Comparison of ENCODE assay signal across 22 cellular contexts in the genomic region with DNA sequence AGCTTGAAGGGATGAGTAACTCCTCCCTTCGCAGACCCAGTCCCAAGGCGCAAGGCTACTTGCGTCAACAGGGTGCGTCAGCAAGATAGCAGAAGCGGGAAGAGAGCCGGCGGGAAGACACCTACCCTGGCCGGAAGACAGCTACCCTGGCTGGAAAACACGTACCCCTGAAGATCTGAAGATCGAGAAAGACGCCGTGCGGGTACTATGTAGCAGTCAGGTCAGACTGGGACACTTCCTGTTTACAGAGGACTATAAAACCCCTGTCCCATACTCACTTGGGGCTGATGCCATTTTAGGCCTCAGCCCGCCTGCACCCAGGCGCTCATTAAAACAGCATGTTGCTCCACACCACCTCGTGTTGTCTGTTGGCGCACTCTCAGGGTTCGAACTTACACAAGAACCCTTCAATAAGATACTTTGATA.
A peak's percentile ranks its signal among the peaks of the same experiment; 100 is the strongest.
DNase-seq lines count a peak whose midpoint lies in the region; ATAC-seq and TF ChIP-seq lines count a peak whose summit lies in the region.
"Had no signal": no experiment of that assay in that cellular context is flagged by ENCODE, and none has a peak within 500 bp of the region (broad histone marks: within the 10 kb centered on the region; RNA-seq: fewer than 3 reads in every experiment).

No MANE protein-coding gene starts in this region.

- no peak for TF ChIP-seq CTCF in WTC11 (IDR thresholded peaks at IDR 0.05)

- no peak overlapping the region for H3K4me2 ChIP-seq in neuronal stem cell (ENCODE audit: insufficient read depth, low read length, poor library complexity, severe bottlenecking)
- H3K4me2 ChIP-seq: A549 had no signal

- DNase-seq in Daoy (ENCODE audit: low read depth) (peak; percentile 37), ELF-1 (ENCODE audit: low read depth, low spot score) (peak; percentile 6), WTC11 (ENCODE audit: low spot score) (no peak), neuronal stem cell (ENCODE audit: low spot score) (no peak), RKO (ENCODE audit: low spot score) (no peak), mucosa of gallbladder (ENCODE audit: low spot score) (no peak), 8988T (no peak)
- DNase-seq: AML-193; Caco-2; CD4-positive, alpha-beta T cell; DMS153; DMS79; GM23248; H7; HFFc6; IMR-90; KBM-7 had no signal

- H2BK5ac ChIP-seq in neuronal stem cell (ENCODE audit: low read length) = no peak overlapping the region

- no peaks in the 10 kb centered on the region for H3K9me3 ChIP-seq in neuronal stem cell (replicated peaks in 1 of 2; ENCODE audit: control insufficient read depth in 2 of 2, insufficient read depth in 1 of 2, low read depth in 1 of 2, low read length in 2 of 2)
- H3K9me3 ChIP-seq: A549, Caco-2 had no signal

- no peak overlapping the region for H2AK5ac ChIP-seq in neuronal stem cell (ENCODE audit: low read depth, low read length)

- H3K9me3 Mint-ChIP-seq in WTC11 = no peaks in the 10 kb centered on the region
- H3K9me3 Mint-ChIP-seq: CD4-positive, alpha-beta T cell had no signal

- H3K4me1 ChIP-seq in neuronal stem cell (ENCODE audit: control insufficient read depth in 2 of 2, insufficient read depth in 1 of 2, low read depth in 1 of 2, low read length in 2 of 2) = peaks cover 1 to 2% of the 10 kb centered on the region in 2 donors
- H3K4me1 ChIP-seq: A549, Caco-2 had no signal

- H2BK120ac ChIP-seq in neuronal stem cell (ENCODE audit: low read depth, low read length) = no peak overlapping the region

- peak overlapping the region; percentile 32 for H2AFZ ChIP-seq in neuronal stem cell (ENCODE audit: low read length)
- H2AFZ ChIP-seq: GM23248 had no signal

- no peak overlapping the region for H3K4me3 ChIP-seq in neuronal stem cell (ENCODE audit: low read length in 2 of 2)
- H3K4me3 ChIP-seq: A549, GM12878, GM23248 had no signal

- no peak overlapping the region for H3K4ac ChIP-seq in neuronal stem cell (ENCODE audit: low read length)

- H4K8ac ChIP-seq in neuronal stem cell (ENCODE audit: low read depth, low read length) = no peak overlapping the region

- 0 out of 2 replicates have a peak, but pooled peaks have one; percentile 24 for ATAC-seq in WTC11
- ATAC-seq: A549, GM12878, HCT116 had no signal

- H2BK12ac ChIP-seq in neuronal stem cell (ENCODE audit: low read length) = no peak overlapping the region

- H4K91ac ChIP-seq in neuronal stem cell (ENCODE audit: low read depth, low read length, poor library complexity) = no peak overlapping the region

- H3K14ac ChIP-seq in neuronal stem cell (ENCODE audit: low read length) = no peak overlapping the region

- H3K79me1 ChIP-seq in neuronal stem cell (ENCODE audit: low read depth, low read length) = no peaks in the 10 kb centered on the region

- H3K27ac Mint-ChIP-seq in WTC11 = no peak overlapping the region
- H3K27ac Mint-ChIP-seq: CD4-positive, alpha-beta T cell; HFFc6 had no signal

- no peak overlapping the region for H3K4me3 Mint-ChIP-seq in WTC11
- H3K4me3 Mint-ChIP-seq: CD4-positive, alpha-beta T cell; HFFc6 had no signal

- no CpG with 5 or more reads among the region's 18 CpGs for WGBS in neuronal stem cell (ENCODE audit: extremely low coverage in 2 of 2, insufficient read length in 2 of 2, insufficient replicate concordance in 1 of 2), 2 donors

- no peaks in the 10 kb centered on the region for H3K36me3 Mint-ChIP-seq in WTC11

- no peak overlapping the region for H3K23ac ChIP-seq in neuronal stem cell (ENCODE audit: low read depth, low read length, poor library complexity)

- H3K9ac ChIP-seq in neuronal stem cell (ENCODE audit: low read depth, low read length, poor library complexity) = no peak overlapping the region
- H3K9ac ChIP-seq: GM23248 had no signal

- POLR2A ChIA-PET in WTC11 (lab: Charles Lee) = no interaction called here

- H3K4me1 Mint-ChIP-seq in WTC11 = no peaks in the 10 kb centered on the region; the same call in none of the 2 replicates

- no peaks in the 10 kb centered on the region for H3K36me3 ChIP-seq in neuronal stem cell (replicated peaks in 1 of 2; ENCODE audit: control insufficient read depth in 2 of 2, insufficient read depth in 2 of 2, low read length in 2 of 2)

- H3K27ac ChIP-seq in neuronal stem cell (replicated peaks; ENCODE audit: low read length) = no peak overlapping the region
- H3K27ac ChIP-seq: A549, C4-2B, GM23248, HL-60 had no signal

- no peaks in the 10 kb centered on the region for H3K27me3 Mint-ChIP-seq in WTC11 (ENCODE audit: low read depth)
- H3K27me3 Mint-ChIP-seq: CD4-positive, alpha-beta T cell had no signal

- no peak overlapping the region for H3K18ac ChIP-seq in neuronal stem cell (ENCODE audit: low read length)

- no peak overlapping the region for H2BK15ac ChIP-seq in neuronal stem cell (ENCODE audit: low read length)

- H3K27me3 ChIP-seq in neuronal stem cell (ENCODE audit: control insufficient read depth in 3 of 3, insufficient read depth in 3 of 3, low read depth in 1 of 3, low read length in 3 of 3) = no peaks in the 10 kb centered on the region

- CTCF ChIA-PET in WTC11 (lab: Charles Lee) = no interaction called here

TF ChIP-seq in WTC11, 78 proteins besides CTCF, POLR2A, EP300 and RAD21:
- TF ChIP-seq GTF2I (CRISPR knock-in tag; conservative IDR thresholded peaks at IDR 0.05) (no peak), CREM (CRISPR knock-in tag; IDR thresholded peaks at IDR 0.05) (no peak), ATF1 (CRISPR knock-in tag; IDR thresholded peaks at IDR 0.05) (no peak), JAZF1 (CRISPR knock-in tag; IDR thresholded peaks at IDR 0.05) (no peak), GABPB1 (CRISPR knock-in tag; IDR thresholded peaks at IDR 0.05) (no peak)
- TF ChIP-seq, protein P1, sequence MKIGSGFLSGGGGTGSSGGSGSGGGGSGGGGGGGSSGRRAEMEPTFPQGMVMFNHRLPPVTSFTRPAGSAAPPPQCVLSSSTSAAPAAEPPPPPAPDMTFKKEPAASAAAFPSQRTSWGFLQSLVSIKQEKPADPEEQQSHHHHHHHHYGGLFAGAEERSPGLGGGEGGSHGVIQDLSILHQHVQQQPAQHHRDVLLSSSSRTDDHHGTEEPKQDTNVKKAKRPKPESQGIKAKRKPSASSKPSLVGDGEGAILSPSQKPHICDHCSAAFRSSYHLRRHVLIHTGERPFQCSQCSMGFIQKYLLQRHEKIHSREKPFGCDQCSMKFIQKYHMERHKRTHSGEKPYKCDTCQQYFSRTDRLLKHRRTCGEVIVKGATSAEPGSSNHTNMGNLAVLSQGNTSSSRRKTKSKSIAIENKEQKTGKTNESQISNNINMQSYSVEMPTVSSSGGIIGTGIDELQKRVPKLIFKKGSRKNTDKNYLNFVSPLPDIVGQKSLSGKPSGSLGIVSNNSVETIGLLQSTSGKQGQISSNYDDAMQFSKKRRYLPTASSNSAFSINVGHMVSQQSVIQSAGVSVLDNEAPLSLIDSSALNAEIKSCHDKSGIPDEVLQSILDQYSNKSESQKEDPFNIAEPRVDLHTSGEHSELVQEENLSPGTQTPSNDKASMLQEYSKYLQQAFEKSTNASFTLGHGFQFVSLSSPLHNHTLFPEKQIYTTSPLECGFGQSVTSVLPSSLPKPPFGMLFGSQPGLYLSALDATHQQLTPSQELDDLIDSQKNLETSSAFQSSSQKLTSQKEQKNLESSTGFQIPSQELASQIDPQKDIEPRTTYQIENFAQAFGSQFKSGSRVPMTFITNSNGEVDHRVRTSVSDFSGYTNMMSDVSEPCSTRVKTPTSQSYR (CRISPR knock-in tag; IDR thresholded peaks at IDR 0.05) = no peak

Comparison
In these comparisons a context has a peak if more than half of its experiments do, and no peak if none do; other contexts are left out.
1. DNase-seq: peak in Daoy (single experiment) and ELF-1 (single experiment); none in WTC11 (single experiment), neuronal stem cell (single experiment), RKO (single experiment), mucosa of gallbladder (single experiment) and 8988T (single experiment).